In genomic region chr6:136039185-136039584, GRCh38 we compare ENCODE assay signal across 14 cellular contexts.
DNase-seq lines count a peak whose midpoint lies in the region; ATAC-seq and TF ChIP-seq lines count a peak whose summit lies in the region.
"Had no signal": no experiment of that assay in that cellular context is flagged by ENCODE, and none has a peak within 500 bp of the region (broad histone marks: within the 10 kb centered on the region; RNA-seq: fewer than 3 reads in every experiment).

No MANE protein-coding gene starts in this region.

- ATAC-seq in left ventricle myocardium superior: peak; percentile 16
- ATAC-seq in HG02571 (IDR thresholded peaks at IDR 0.05; ENCODE audit: unreplicated experiment): no peak

- no peak for DNase-seq in AG09309 (ENCODE audit: low read depth)
- peak; percentile 59 for DNase-seq in choroid plexus epithelial cell (ENCODE audit: low read depth)
- DNase-seq in left ventricle myocardium superior: no peak
- DNase-seq in skeletal muscle cell (ENCODE audit: low read depth): no peak
- no peak for DNase-seq in occipital lobe (lab: John Stamatoyannopoulos, UW)
- DNase-seq in stimulated activated naive CD4-positive, alpha-beta T cell treated with Interleukin-2 at 50 U/mL for 16 hours (lab: John Stamatoyannopoulos, UW): no peak
- DNase-seq in activated T-cell treated with anti-CD3 and anti-CD28 coated beads, Interleukin-2, amount 50 U/mL, for 48 hours: no peak
- DNase-seq: AML-193; amygdala; effector memory CD4-positive, alpha-beta T cell; GDM1; NCI-H510A; tibial artery had no signal

- peak overlapping the region; percentile 61 for H3K4me3 ChIP-seq in AG09309 (ENCODE audit: control insufficient read depth, low read depth, low read length)
- peak overlapping the region; percentile 64 for H3K4me3 ChIP-seq in choroid plexus epithelial cell (ENCODE audit: low read depth, low read length)
- H3K4me3 ChIP-seq in skeletal muscle cell (ENCODE audit: low read depth, low read length): peak overlapping the region; percentile 33
- H3K4me3 ChIP-seq: tibial artery had no signal

- TF ChIP-seq CTCF in AG09309 (IDR thresholded peaks at IDR 0.05; ENCODE audit: control insufficient read depth, insufficient read depth, low read depth, low read length, missing control alignments) (no peak), choroid plexus epithelial cell (conservative IDR thresholded peaks at IDR 0.05; ENCODE audit: low read depth, low read length) (no peak)

- intact Hi-C loops in left ventricle myocardium superior (cut with micrococcal nuclease): loop anchor here (5.0 to 10.0 kb wide), 2 partner anchors 188 to 504 kb away; no protein-coding TSS in a partner anchor
